Comparison of ENCODE assay signal across 1 cellular context in genomic region chr17:80414803-80415625, GRCh38.
TF ChIP-seq lines count a peak whose summit lies in the region.

TSS of gene ENDOV (plus strand) at chr17:80415167. CDS start at chr17:80415195, 28 bp downstream.

TF ChIP-seq in K562, 482 proteins besides CTCF, POLR2A, EP300 and RAD21 (continued from another document and continues in another):
- TF ChIP-seq ZBTB11 (CRISPR knock-in tag; IDR thresholded peaks at IDR 0.05): peak; percentile 65 to 95 (median 80); a peak in 5 of 6 replicates
- no peak for TF ChIP-seq NR0B1 (IDR thresholded peaks at IDR 0.05; ENCODE audit: partially characterized antibody)
- 0 out of 2 replicates have a peak, but pooled peaks have one; percentile 23 for TF ChIP-seq EHMT2 (IDR thresholded peaks at IDR 0.05)
- TF ChIP-seq JUND (IDR thresholded peaks at IDR 0.05; ENCODE audit: borderline replicate concordance, low read depth, low read length): peak; percentile 56; the same call in 1 of the 2 replicates
- TF ChIP-seq JUND (tag; IDR thresholded peaks at IDR 0.05; ENCODE audit: borderline replicate concordance, low read depth, low read length): no peak
- no peak for TF ChIP-seq ZNF780A (CRISPR knock-in tag; IDR thresholded peaks at IDR 0.05)
- TF ChIP-seq BRD4 (IDR thresholded peaks at IDR 0.05): no peak
- TF ChIP-seq RBM22 (IDR thresholded peaks at IDR 0.05; ENCODE audit: low read depth, low read length, poor library complexity, severe bottlenecking): peak; percentile 85
- TF ChIP-seq SIX5 (IDR thresholded peaks at IDR 0.05; ENCODE audit: borderline replicate concordance in 1 of 2, insufficient read depth in 1 of 2, low read depth in 1 of 2, low read length in 2 of 2): peak in 1 of 2 experiments; percentile 14; a peak in 1 of 4 replicates
- TF ChIP-seq ZNF133 (CRISPR knock-in tag; IDR thresholded peaks at IDR 0.05): no peak
- no peak for TF ChIP-seq ZNF318 (IDR thresholded peaks at IDR 0.05; ENCODE audit: borderline replicate concordance in 1 of 2, low read depth in 1 of 2)
- no peak for TF ChIP-seq RBM15 (IDR thresholded peaks at IDR 0.05; ENCODE audit: insufficient read depth, low read length)
- TF ChIP-seq CLOCK (CRISPR knock-in tag; IDR thresholded peaks at IDR 0.05; ENCODE audit: borderline replicate concordance): no peak
- TF ChIP-seq L3MBTL2 (IDR thresholded peaks at IDR 0.05): peak; percentile 62
- TF ChIP-seq MAX (CRISPR knock-in tag; IDR thresholded peaks at IDR 0.05): peak; percentile 50; the same call in 1 of the 2 replicates
- TF ChIP-seq SUPT5H (IDR thresholded peaks at IDR 0.05): peak; percentile 72
- TF ChIP-seq ARID4B (CRISPR knock-in tag; IDR thresholded peaks at IDR 0.05): peak; percentile 96
- TF ChIP-seq NONO (IDR thresholded peaks at IDR 0.05; ENCODE audit: low read depth in 2 of 2, low read length in 1 of 2): peak in 1 of 2 experiments; percentile 48; a peak in 1 of 4 replicates
- no peak for TF ChIP-seq MYBL2 (IDR thresholded peaks at IDR 0.05; ENCODE audit: low read depth)
- TF ChIP-seq MYBL2 (CRISPR knock-in tag; IDR thresholded peaks at IDR 0.05; ENCODE audit: borderline replicate concordance): no peak
- no peak for TF ChIP-seq ZNF512 (tag; IDR thresholded peaks at IDR 0.05)
- peak; percentile 95 for TF ChIP-seq SIN3B (IDR thresholded peaks at IDR 0.05; ENCODE audit: low read depth)
- 0 out of 2 replicates have a peak, but pooled peaks have one; percentile 37 for TF ChIP-seq TAF7 (tag; IDR thresholded peaks at IDR 0.05)
- TF ChIP-seq ZBTB12 (CRISPR knock-in tag; IDR thresholded peaks at IDR 0.05): peak; percentile 95
- no peak for TF ChIP-seq FOXA1 (IDR thresholded peaks at IDR 0.05; ENCODE audit: borderline replicate concordance)
- TF ChIP-seq ETS1 (conservative IDR thresholded peaks at IDR 0.05; ENCODE audit: control insufficient read depth, low read depth, low read length): peak; percentile 86
- TF ChIP-seq RFX5 (IDR thresholded peaks at IDR 0.05; ENCODE audit: low read depth, low read length): no peak
- no peak for TF ChIP-seq HLTF (IDR thresholded peaks at IDR 0.05)
- TF ChIP-seq NBN (IDR thresholded peaks at IDR 0.05; ENCODE audit: low read depth): 0 out of 2 replicates have a peak, but pooled peaks have one; percentile 41
